In the genomic region with DNA sequence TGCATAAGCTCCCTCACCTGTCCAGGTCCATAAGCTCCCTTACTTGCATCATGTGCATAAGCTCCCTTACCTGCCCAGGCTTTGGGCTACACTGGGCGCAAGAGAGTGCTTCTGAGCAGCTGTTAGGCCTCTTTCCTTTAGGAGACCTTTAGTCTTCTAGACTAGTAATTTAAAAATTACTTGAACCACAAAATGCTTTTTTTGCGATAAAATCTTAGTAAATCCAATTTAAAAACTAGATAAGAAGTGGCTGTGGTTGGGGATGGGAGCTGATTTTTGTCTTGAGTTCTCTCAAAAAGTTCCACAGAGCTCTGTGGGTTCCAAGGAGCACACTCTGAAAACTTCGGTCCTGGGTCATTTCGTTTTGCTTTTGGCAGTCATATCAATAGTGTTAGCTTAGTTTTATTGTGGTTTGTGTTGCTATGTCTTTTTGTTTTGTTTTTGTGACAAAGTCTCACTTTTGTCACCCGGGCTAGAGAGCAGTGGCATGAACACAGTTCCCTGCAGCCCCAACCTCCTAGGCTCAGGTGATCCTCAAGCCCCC, we compare ENCODE assay signal across 13 cellular contexts. TPM values are rescaled to one million over a fixed set of nuclear protein-coding genes. Genes with fewer than 3 reads are reported as not detected.
DNase-seq lines count a peak whose midpoint lies in the region; ATAC-seq and TF ChIP-seq lines count a peak whose summit lies in the region.
"Had no signal": no experiment of that assay in that cellular context is flagged by ENCODE, and none has a peak within 500 bp of the region (broad histone marks: within the 10 kb centered on the region; RNA-seq: fewer than 3 reads in every experiment).

No MANE protein-coding gene starts in this region.

- H2BK120ac ChIP-seq in mesenchymal stem cell (ENCODE audit: low read depth, low read length): no peak overlapping the region

- H3K4me1 Mint-ChIP-seq in GM23338: peaks cover 4% of the 10 kb centered on the region
- H3K4me1 Mint-ChIP-seq in activated T-helper 17 cell treated with anti-CD3 and anti-CD28 coated beads, Interleukin-2, amount 50 U/mL, for 72 hours: no peaks in the 10 kb centered on the region
- H3K4me1 Mint-ChIP-seq: CD4-positive, CD25-positive, alpha-beta regulatory T cell had no signal

- TF ChIP-seq CTCF in AG10803 (conservative IDR thresholded peaks at IDR 0.05; ENCODE audit: low read length) (no peak), GM23338 (conservative IDR thresholded peaks at IDR 0.05; ENCODE audit: low read depth in 2 of 2) (no peak), Peyer's patch (IDR thresholded peaks at IDR 0.05) (no peak), left ventricle myocardium inferior (IDR thresholded peaks at IDR 0.05; ENCODE audit: borderline replicate concordance) (no peak)

- intact Hi-C loops in left ventricle myocardium inferior (cut with micrococcal nuclease): no loop called here

- 0 out of 2 replicates have a peak, but pooled peaks cover 3% of the 10 kb centered on the region for H4K20me1 ChIP-seq in GM23338 (replicated peaks; ENCODE audit: insufficient read depth)
- H4K20me1 ChIP-seq: BLaER1 treated with 17β-estradiol and CSF1 and Interleukin-3, amounts not matched to agents 10 nM and 100 nM had no signal

- no peaks in the 10 kb centered on the region for H3K79me2 ChIP-seq in GM23338 (replicated peaks; ENCODE audit: insufficient read depth)

- 91% methylated on average over 3 of the region's 5 CpGs for WGBS in mesenchymal stem cell

- H3K4me3 ChIP-seq in AG10803 (ENCODE audit: low read length) (peak overlapping the region; percentile 19), GM23338 (no peak overlapping the region), mesenchymal stem cell (ENCODE audit: insufficient read depth in 1 of 2, low read depth in 1 of 2, low read length in 2 of 2) (peak overlapping the region in 1 of 2 experiments; percentile 94), Peyer's patch (no peak overlapping the region), left ventricle myocardium inferior (no peak overlapping the region)
- H3K4me3 ChIP-seq: A549; BLaER1 treated with 17β-estradiol and CSF1 and Interleukin-3, amounts not matched to agents 10 nM and 100 nM; HAP-1 had no signal

- H2BK5ac ChIP-seq in mesenchymal stem cell (ENCODE audit: low read depth, low read length, poor library complexity, severe bottlenecking): no peak overlapping the region

- H3K36me3 ChIP-seq in GM23338 (ENCODE audit: insufficient read depth) (no peaks in the 10 kb centered on the region), mesenchymal stem cell (ENCODE audit: control insufficient read depth in 1 of 2, insufficient read depth in 2 of 2, low read depth in 1 of 2, low read length in 2 of 2) (peaks cover 0 to 96% of the 10 kb centered on the region in 2 experiments), Peyer's patch (no peaks in the 10 kb centered on the region), left ventricle myocardium inferior (no peaks in the 10 kb centered on the region)
- H3K36me3 ChIP-seq: BLaER1 treated with 17β-estradiol and CSF1 and Interleukin-3, amounts not matched to agents 10 nM and 100 nM; HAP-1 had no signal

- H4K91ac ChIP-seq in mesenchymal stem cell (ENCODE audit: low read length): no peak overlapping the region

- no peak overlapping the region for H3K4me3 Mint-ChIP-seq in GM23338
- no peak overlapping the region for H3K4me3 Mint-ChIP-seq in activated T-helper 17 cell treated with anti-CD3 and anti-CD28 coated beads, Interleukin-2, amount 50 U/mL, for 72 hours
- H3K4me3 Mint-ChIP-seq: CD4-positive, CD25-positive, alpha-beta regulatory T cell had no signal

- peaks cover 8% of the 10 kb centered on the region for H3K27me3 Mint-ChIP-seq in GM23338 (ENCODE audit: insufficient read depth, low read depth, poor library complexity)
- peaks cover 26% of the 10 kb centered on the region for H3K27me3 Mint-ChIP-seq in activated T-helper 17 cell treated with anti-CD3 and anti-CD28 coated beads, Interleukin-2, amount 50 U/mL, for 72 hours

- TF ChIP-seq POLR2A in Peyer's patch (IDR thresholded peaks at IDR 0.05): no peak

- no peak overlapping the region for H3K18ac ChIP-seq in mesenchymal stem cell (ENCODE audit: low read depth in 1 of 2, low read length in 2 of 2)

- H2BK12ac ChIP-seq in mesenchymal stem cell (ENCODE audit: low read length in 2 of 2): no peak overlapping the region

- H3F3A ChIP-seq in GM23338 (replicated peaks; ENCODE audit: low read depth): no peaks in the 10 kb centered on the region

- no peak overlapping the region for H3K14ac ChIP-seq in mesenchymal stem cell (ENCODE audit: low read length in 2 of 2)

- no peak overlapping the region for H4K8ac ChIP-seq in mesenchymal stem cell (ENCODE audit: low read length)

- H3K9me2 ChIP-seq in GM23338 (ENCODE audit: insufficient read depth): 0 out of 2 replicates have a peak, but pooled peaks cover 4% of the 10 kb centered on the region

- DNase-seq in AG10803 (ENCODE audit: low read depth): no peak
- DNase-seq in GM23338 (ENCODE audit: low spot score): no peak
- DNase-seq in mesenchymal stem cell: no peak
- no peak for DNase-seq in Peyer's patch
- no peak for DNase-seq in left ventricle myocardium inferior
- DNase-seq in cortex of kidney (lab: John Stamatoyannopoulos, UW): no peak
- DNase-seq: AML-193; CD4-positive, CD25-positive, alpha-beta regulatory T cell; DMS53 had no signal

- H3K27me3 ChIP-seq in GM23338 (ENCODE audit: insufficient read depth) (peaks cover 14% of the 10 kb centered on the region), mesenchymal stem cell (ENCODE audit: control insufficient read depth in 1 of 2, insufficient read depth in 1 of 2, low read length in 2 of 2) (peaks cover 0 to 14% of the 10 kb centered on the region in 2 experiments), Peyer's patch (no peaks in the 10 kb centered on the region), left ventricle myocardium inferior (ENCODE audit: low read depth) (peaks cover 71% of the 10 kb centered on the region)

- H3K4me1 ChIP-seq in GM23338 (ENCODE audit: insufficient read depth): no peaks in the 10 kb centered on the region
- H3K4me1 ChIP-seq in mesenchymal stem cell (ENCODE audit: control insufficient read depth, insufficient read depth, low read depth, low read length): peaks cover 2% of the 10 kb centered on the region
- H3K4me1 ChIP-seq in Peyer's patch: no peaks in the 10 kb centered on the region
- H3K4me1 ChIP-seq in left ventricle myocardium inferior: peaks cover under 1% of the 10 kb centered on the region
- H3K4me1 ChIP-seq: A549, HAP-1 had no signal

- H2BK15ac ChIP-seq in mesenchymal stem cell (ENCODE audit: low read depth, poor library complexity, severe bottlenecking): no peak overlapping the region

- no peak overlapping the region for H3K27ac Mint-ChIP-seq in GM23338
- H3K27ac Mint-ChIP-seq in activated T-helper 17 cell treated with anti-CD3 and anti-CD28 coated beads, Interleukin-2, amount 50 U/mL, for 72 hours: no peak overlapping the region
- H3K27ac Mint-ChIP-seq: CD4-positive, CD25-positive, alpha-beta regulatory T cell had no signal

- no peaks in the 10 kb centered on the region for H3K9me3 ChIP-seq in mesenchymal stem cell (ENCODE audit: control insufficient read depth, low read length)
- no peaks in the 10 kb centered on the region for H3K9me3 ChIP-seq in Peyer's patch
- H3K9me3 ChIP-seq in left ventricle myocardium inferior (replicated peaks): no peaks in the 10 kb centered on the region
- H3K9me3 ChIP-seq: A549; BLaER1 treated with 17β-estradiol and CSF1 and Interleukin-3, amounts not matched to agents 10 nM and 100 nM; HAP-1 had no signal

- H2AFZ ChIP-seq in GM23338 (peak overlapping the region; percentile 52; the same call in 1 of the 2 replicates), mesenchymal stem cell (ENCODE audit: low read depth, low read length) (no peak overlapping the region)

- no peaks in the 10 kb centered on the region for H3K36me3 Mint-ChIP-seq in GM23338 (ENCODE audit: low read depth)
- H3K36me3 Mint-ChIP-seq in activated T-helper 17 cell treated with anti-CD3 and anti-CD28 coated beads, Interleukin-2, amount 50 U/mL, for 72 hours (ENCODE audit: low read depth): no peaks in the 10 kb centered on the region
- H3K36me3 Mint-ChIP-seq: CD4-positive, CD25-positive, alpha-beta regulatory T cell had no signal

- H2AK5ac ChIP-seq in mesenchymal stem cell (ENCODE audit: low read length, severe bottlenecking): no peak overlapping the region

- no peak for ATAC-seq in GM23338
- peak; percentile 52 for ATAC-seq in activated T-helper 17 cell treated with anti-CD3 and anti-CD28 coated beads, Interleukin-2, amount 50 U/mL, for 72 hours (replicated peaks)
- ATAC-seq: A549 had no signal

- H3K9ac ChIP-seq in mesenchymal stem cell (ENCODE audit: low read length): peak overlapping the region; percentile 29
- H3K9ac ChIP-seq: BLaER1 treated with 17β-estradiol and CSF1 and Interleukin-3, amounts not matched to agents 10 nM and 100 nM had no signal

- H3K4me2 ChIP-seq in GM23338 (no peak overlapping the region), mesenchymal stem cell (ENCODE audit: low read length, poor library complexity, severe bottlenecking) (no peak overlapping the region)
- H3K4me2 ChIP-seq: A549; BLaER1 treated with 17β-estradiol and CSF1 and Interleukin-3, amounts not matched to agents 10 nM and 100 nM had no signal

- no peak overlapping the region for H3K4ac ChIP-seq in mesenchymal stem cell (ENCODE audit: low read depth in 1 of 2, low read length in 2 of 2)

- no peaks in the 10 kb centered on the region for H3K9me3 Mint-ChIP-seq in GM23338
- no peaks in the 10 kb centered on the region for H3K9me3 Mint-ChIP-seq in activated T-helper 17 cell treated with anti-CD3 and anti-CD28 coated beads, Interleukin-2, amount 50 U/mL, for 72 hours
- H3K9me3 Mint-ChIP-seq: CD4-positive, CD25-positive, alpha-beta regulatory T cell had no signal

- no peak overlapping the region for H3K27ac ChIP-seq in GM23338 (ENCODE audit: low read depth)
- H3K27ac ChIP-seq in mesenchymal stem cell (ENCODE audit: low read length, poor library complexity, severe bottlenecking): no peak overlapping the region
- no peak overlapping the region for H3K27ac ChIP-seq in Peyer's patch
- no peak overlapping the region for H3K27ac ChIP-seq in left ventricle myocardium inferior (replicated peaks)
- H3K27ac ChIP-seq: A549; BLaER1 treated with 17β-estradiol and CSF1 and Interleukin-3, amounts not matched to agents 10 nM and 100 nM had no signal

- H3K79me1 ChIP-seq in mesenchymal stem cell (replicated peaks; ENCODE audit: low read length, poor library complexity, severe bottlenecking): no peaks in the 10 kb centered on the region

- H3K23ac ChIP-seq in mesenchymal stem cell (ENCODE audit: low read length in 2 of 2): no peak overlapping the region

TF ChIP-seq in GM23338, 12 proteins besides CTCF, POLR2A, EP300 and RAD21:
- TF ChIP-seq ZNF114 (CRISPR knock-in tag; IDR thresholded peaks at IDR 0.05): no peak
TF ChIP-seq in GM23338: peak in this region for 0.

RNA-seq across cellular contexts. Expression of a gene that starts 6.7 kb away (rescaled TPM):
- 2.1 and 4.1 TPM in 2 replicates for total RNA-seq in GM23338 (2014; rRNA removed; shearing (Covaris generic))
- 0.27 and 0.33 TPM in 2 replicates for polyA plus RNA-seq in GM23338 (2016; fragmentation: Nextera tagmentation; extraction: Ambion mirVana)
- total RNA-seq in activated T-helper 17 cell treated with anti-CD3 and anti-CD28 coated beads, Interleukin-2, amount 50 U/mL, for 72 hours: under 1 TPM; 0.04 to 0.05 TPM
- polyA plus RNA-seq in mesenchymal stem cell (2013, experiment 1 of 2): 4.8 TPM
- polyA plus RNA-seq in mesenchymal stem cell (2013, experiment 2 of 2): 4.8 TPM
- total RNA-seq in Peyer's patch: under 1 TPM in 3 of 4 donors, not detected in 1; 0.27 to 0.83 (median 0.57) TPM
- 0.44 TPM for total RNA-seq in left ventricle myocardium inferior
